Comparison of ENCODE assay signal across 8 cellular contexts in genomic region chr17:57422574-57423164, GRCh38.
A peak's percentile ranks its signal among the peaks of the same experiment; 100 is the strongest.
DNase-seq lines count a peak whose midpoint lies in the region; ATAC-seq and TF ChIP-seq lines count a peak whose summit lies in the region.

No MANE protein-coding gene starts in this region.

- H3K27ac ChIP-seq in ascending aorta, result no peak overlapping the region
- H3K27ac ChIP-seq in uterus, result no peak overlapping the region

- DNase-seq in AG04449 (ENCODE audit: low read depth, low spot score) (peak; percentile 19), ascending aorta (ENCODE audit: low spot score in 2 of 2) (peak; percentile 38 to 78), uterus (no peak), ecto neural progenitor cell (ENCODE audit: low spot score) (no peak), NCI-H2081 (lab: John Stamatoyannopoulos, UW) (no peak), DMS53 (lab: John Stamatoyannopoulos, UW) (no peak)

- H3K36me3 ChIP-seq in ascending aorta, result no peaks in the 10 kb centered on the region
- H3K36me3 ChIP-seq in uterus, result no peaks in the 10 kb centered on the region

- CTCF ChIA-PET in AG04449 (lab: Yijun Ruan, JAX), result no interaction called here

- H3K27me3 ChIP-seq in ascending aorta (no peaks in the 10 kb centered on the region), uterus (no peaks in the 10 kb centered on the region)

- POLR2A ChIA-PET in AG04449 (lab: Yijun Ruan, JAX), result no interaction called here

- H3K4me3 ChIP-seq in AG04449 (ENCODE audit: low read depth, low read length), result no peak overlapping the region
- no peak overlapping the region for H3K4me3 ChIP-seq in ascending aorta
- H3K4me3 ChIP-seq in uterus, result no peak overlapping the region

- H3K9me3 ChIP-seq in ascending aorta, result no peaks in the 10 kb centered on the region
- no peaks in the 10 kb centered on the region for H3K9me3 ChIP-seq in uterus

- H3K4me1 ChIP-seq in ascending aorta, result peaks cover 0 to 5% of the 10 kb centered on the region in 2 donors
- no peaks in the 10 kb centered on the region for H3K4me1 ChIP-seq in uterus

- intact Hi-C loops in ascending aorta (cut with DNase I) (no loop called here), uterus (cut with DNase I; ENCODE audit: low total_unique reads) (no loop called here)

- ATAC-seq in GM19025 (IDR thresholded peaks at IDR 0.05; ENCODE audit: low read depth, unreplicated experiment), result peak; percentile 70
- peak; percentile 79 for ATAC-seq in HG03354 (IDR thresholded peaks at IDR 0.05; ENCODE audit: poor library complexity, severe bottlenecking, unreplicated experiment)

- TF ChIP-seq CTCF in AG04449 (IDR thresholded peaks at IDR 0.05; ENCODE audit: insufficient read depth, low read length, missing control alignments) (no peak), ascending aorta (IDR thresholded peaks at IDR 0.05) (no peak), uterus (IDR thresholded peaks at IDR 0.05) (no peak)

- TF ChIP-seq POLR2A in uterus (IDR thresholded peaks at IDR 0.05), result no peak

Comparison
In these comparisons a context has a peak if more than half of its experiments do, and no peak if none do; other contexts are left out.
1. DNase-seq: peak in AG04449 (single experiment) and ascending aorta (2 of 2); none in uterus (0 of 2), ecto neural progenitor cell (single experiment), NCI-H2081 (0 of 2) and DMS53 (single experiment).